31 cellular contexts compared by ENCODE assay signal in genomic region chr7:16204953-16205352, GRCh38.
DNase-seq lines count a peak whose midpoint lies in the region; ATAC-seq lines count a peak whose summit lies in the region.
"Had no signal": no experiment of that assay in that cellular context is flagged by ENCODE, and none has a peak within 500 bp of the region (broad histone marks: within the 10 kb centered on the region; RNA-seq: fewer than 3 reads in every experiment).

No MANE protein-coding gene starts in this region.

- H3K4ac ChIP-seq in trophoblast cell (ENCODE audit: low read depth, low read length), result no peak overlapping the region

- no peak overlapping the region for H2AFZ ChIP-seq in trophoblast cell (ENCODE audit: insufficient read depth, low read length, poor library complexity)

- WGBS in trophoblast cell (ENCODE audit: extremely low coverage, insufficient coverage, insufficient read length), result no CpG with 5 or more reads among the region's 2 CpGs

- H3K27ac ChIP-seq in trophoblast cell (ENCODE audit: low read depth, low read length), result no peak overlapping the region
- H3K27ac ChIP-seq: brain microvascular endothelial cell, C4-2B, esophagus squamous epithelium, foreskin keratinocyte, Peyer's patch, transverse colon had no signal

- no peaks in the 10 kb centered on the region for H3K36me3 ChIP-seq in HAP-1 (replicated peaks)
- no peaks in the 10 kb centered on the region for H3K36me3 ChIP-seq in trophoblast cell (ENCODE audit: control insufficient read depth in 1 of 2, insufficient read depth in 2 of 2, low read length in 2 of 2)
- H3K36me3 ChIP-seq: brain microvascular endothelial cell, esophagus squamous epithelium, heart right ventricle, Peyer's patch, transverse colon had no signal

- no peaks in the 10 kb centered on the region for H3K79me2 ChIP-seq in trophoblast cell (ENCODE audit: control insufficient read depth, insufficient read depth, low read length, poor library complexity)

- H2BK12ac ChIP-seq in trophoblast cell (ENCODE audit: low read length), result no peak overlapping the region

- no peak overlapping the region for H2AK5ac ChIP-seq in trophoblast cell (ENCODE audit: low read length)

- H3K18ac ChIP-seq in trophoblast cell (ENCODE audit: low read length), result no peak overlapping the region

- H3K79me1 ChIP-seq in trophoblast cell (ENCODE audit: low read length), result no peaks in the 10 kb centered on the region

- no peak overlapping the region for H2BK120ac ChIP-seq in trophoblast cell (ENCODE audit: insufficient read depth, low read length, poor library complexity)

- no peak overlapping the region for H3K9ac ChIP-seq in trophoblast cell (ENCODE audit: low read length)

- DNase-seq in HAP-1 (ENCODE audit: low spot score in 2 of 2), result peak; percentile 68 to 91
- DNase-seq in astrocyte of the hippocampus (ENCODE audit: low read depth, low spot score), result peak; percentile 15
- peak; percentile 4 for DNase-seq in left kidney (ENCODE audit: low read depth, low spot score)
- DNase-seq in HuH-7 (ENCODE audit: low spot score), result no peak
- DNase-seq in trophoblast cell, result no peak
- no peak for DNase-seq in stimulated activated naive CD8-positive, alpha-beta T cell treated with anti-CD3 and anti-CD28 coated beads, Interleukin-15, Interleukin-2, amounts not matched to agents 100 U/mL and 50 U/mL, for 24 hours
- DNase-seq in activated CD8-positive, alpha-beta memory T cell treated with anti-CD3 and anti-CD28 coated beads, Interleukin-2, amount 50 U/mL, for 48 hours, result no peak
- DNase-seq: activated CD4-positive, alpha-beta T cell treated with anti-CD3 and anti-CD28 coated beads for 48 hours; activated naive CD4-positive, alpha-beta T cell treated with anti-CD3 and anti-CD28 coated beads, Interleukin-2, amount 50 U/mL, for 16 hours; activated T-cell treated with anti-CD3 and anti-CD28 coated beads for 4 hours; brain microvascular endothelial cell; cerebellar nuclear complex; COR-L47; DMS79 treated with DMSO at 0.1 percent for 48 hours; esophagus squamous epithelium; foreskin keratinocyte; GF-D8; GOT3; heart right ventricle; Kasumi-1; NCI-H1417 treated with DMSO at 0.1 percent for 48 hours; NCI-H2029 treated with DMSO at 0.1 percent for 48 hours; NCI-H526 treated with DMSO at 0.1 percent for 48 hours; Peyer's patch; posterior cingulate gyrus; SHP77; stimulated activated CD4-positive, alpha-beta T cell treated with anti-CD3 and anti-CD28 coated beads, Interleukin-4, amount 100 ng/mL, for 1 hour; transverse colon had no signal

- in situ Hi-C loops in HAP-1 (cut with MboI; ENCODE audit: low sequenced_read_pairs), result no loop called here

- H3K9me3 ChIP-seq in HAP-1, result no peaks in the 10 kb centered on the region
- no peaks in the 10 kb centered on the region for H3K9me3 ChIP-seq in trophoblast cell (ENCODE audit: insufficient read depth, low read depth, low read length)
- H3K9me3 ChIP-seq: esophagus squamous epithelium, Peyer's patch, transverse colon had no signal

- peaks cover 22% of the 10 kb centered on the region for H3K4me1 ChIP-seq in HAP-1
- H3K4me1 ChIP-seq in trophoblast cell (ENCODE audit: control insufficient read depth in 1 of 2, insufficient read depth in 2 of 2, low read length in 2 of 2), result no peaks in the 10 kb centered on the region
- H3K4me1 ChIP-seq: esophagus squamous epithelium, foreskin keratinocyte, Peyer's patch had no signal

- no peak for ATAC-seq in stimulated activated naive CD8-positive, alpha-beta T cell treated with anti-CD3 and anti-CD28 coated beads, Interleukin-15, Interleukin-2, amounts not matched to agents 100 U/mL and 50 U/mL, for 24 hours
- ATAC-seq: foreskin keratinocyte, HepG2, sciatic nerve had no signal

- no peak overlapping the region for H4K12ac ChIP-seq in trophoblast cell (ENCODE audit: low read depth, low read length)

- no peak overlapping the region for H4K8ac ChIP-seq in trophoblast cell (ENCODE audit: low read depth, low read length)

- no peaks in the 10 kb centered on the region for H3K27me3 ChIP-seq in HAP-1 (ENCODE audit: low read depth)
- H3K27me3 ChIP-seq in trophoblast cell (ENCODE audit: insufficient read depth, low read length), result no peaks in the 10 kb centered on the region
- H3K27me3 ChIP-seq: brain microvascular endothelial cell, esophagus squamous epithelium, foreskin keratinocyte, heart right ventricle, Peyer's patch, transverse colon had no signal

- H3K4me3 ChIP-seq in HAP-1 (no peak overlapping the region), trophoblast cell (ENCODE audit: low read depth, low read length) (no peak overlapping the region)
- H3K4me3 ChIP-seq: esophagus squamous epithelium, heart right ventricle, Peyer's patch, transverse colon had no signal

- H3K14ac ChIP-seq in trophoblast cell (ENCODE audit: low read length), result no peak overlapping the region

- no peak overlapping the region for H4K91ac ChIP-seq in trophoblast cell (ENCODE audit: low read depth, low read length)

- H2BK5ac ChIP-seq in trophoblast cell (ENCODE audit: low read depth, low read length, poor library complexity), result no peak overlapping the region

- no peak overlapping the region for H3K4me2 ChIP-seq in trophoblast cell (ENCODE audit: low read length)

- H3K23ac ChIP-seq in trophoblast cell (ENCODE audit: low read length), result no peak overlapping the region

Comparison
In these comparisons a context has a peak if more than half of its experiments do, and no peak if none do; other contexts are left out.
1. DNase-seq: peak in HAP-1 (2 of 2), astrocyte of the hippocampus (single experiment) and left kidney (single experiment); none in HuH-7 (single experiment), trophoblast cell (0 of 2), stimulated activated naive CD8-positive, alpha-beta T cell treated with anti-CD3 and anti-CD28 coated beads, Interleukin-15, Interleukin-2, amounts not matched to agents 100 U/mL and 50 U/mL, for 24 hours (single experiment) and activated CD8-positive, alpha-beta memory T cell treated with anti-CD3 and anti-CD28 coated beads, Interleukin-2, amount 50 U/mL, for 48 hours (single experiment).